Comparison of ENCODE assay signal across 18 cellular contexts in genomic region chr12:29547844-29548243, GRCh38. TPM values are rescaled to one million over a fixed set of nuclear protein-coding genes. Genes with fewer than 3 reads are reported as not detected.
"Had no signal": no experiment of that assay in that cellular context is flagged by ENCODE, and none has a peak within 500 bp of the region (broad histone marks: within the 10 kb centered on the region; RNA-seq: fewer than 3 reads in every experiment).

No MANE protein-coding gene starts in this region.

- DNase-seq: activated CD4-positive, alpha-beta T cell treated with anti-CD3 and anti-CD28 coated beads, Interleukin-2, amount 10 ng/mL, durations not matched to agents 24 days and 14 days; activated CD8-positive, alpha-beta T cell treated with anti-CD3 and anti-CD28 coated beads for 36 hours; activated naive CD4-positive, alpha-beta T cell treated with Interleukin-2 at 50 U/mL for 16 hours; activated naive CD8-positive, alpha-beta T cell treated with anti-CD3 and anti-CD28 coated beads, Interleukin-2, amount 10 ng/mL, durations not matched to agents 7 days and 5 days; activated T-cell treated with anti-CD3 and anti-CD28 coated beads, Interleukin-2, amount 50 U/mL, for 1 hour; body of pancreas; dermis blood vessel endothelial cell; effector memory CD4-positive, alpha-beta T cell; nephron progenitor cell; nucleus accumbens; posterior cingulate gyrus; retina had no signal

- H3K27me3 ChIP-seq: body of pancreas, esophagus muscularis mucosa, hepatocyte had no signal

- H3K36me3 ChIP-seq: esophagus muscularis mucosa had no signal

- H3K4me2 ChIP-seq: hepatocyte had no signal

- H3K4me3 ChIP-seq: body of pancreas, esophagus muscularis mucosa, hepatocyte, skin epidermis had no signal

- H3K4me1 ChIP-seq: body of pancreas had no signal

- H3K27ac ChIP-seq: body of pancreas, hepatocyte had no signal

- H3K79me2 ChIP-seq: hepatocyte had no signal

- ATAC-seq: activated CD8-positive, alpha-beta T cell treated with anti-CD3 and anti-CD28 coated beads for 36 hours; activated T-helper 17 cell treated with anti-CD3 and anti-CD28 coated beads, Interleukin-2, amount 50 U/mL, for 72 hours; body of pancreas had no signal

- H2AFZ ChIP-seq: hepatocyte had no signal

- H3K9me3 ChIP-seq: body of pancreas, esophagus muscularis mucosa had no signal

RNA-seq across cellular contexts. Expression of gene OVCH1, which starts 50.4 kb away (rescaled TPM):
- total RNA-seq: activated CD4-positive, alpha-beta T cell treated with anti-CD3 and anti-CD28 coated beads, Interleukin-2, amount 10 ng/mL, durations not matched to agents 24 days and 14 days; activated CD8-positive, alpha-beta T cell treated with anti-CD3 and anti-CD28 coated beads for 36 hours; activated naive CD8-positive, alpha-beta T cell treated with anti-CD3 and anti-CD28 coated beads, Interleukin-2, amount 10 ng/mL, durations not matched to agents 7 days and 5 days; activated T-helper 17 cell treated with anti-CD3 and anti-CD28 coated beads, Interleukin-2, amount 50 U/mL, for 72 hours; cardiac septum; dermis blood vessel endothelial cell; endothelial cell of umbilical vein had no signal
- polyA plus RNA-seq: hepatocyte had no signal
